Comparison of ENCODE assay signal across 19 cellular contexts in genomic region chr20:4220352-4220751, GRCh38. TPM values are rescaled to one million over a fixed set of nuclear protein-coding genes. Genes with fewer than 3 reads are reported as not detected.
DNase-seq lines count a peak whose midpoint lies in the region; ATAC-seq, FAIRE-seq and TF ChIP-seq lines count a peak whose summit lies in the region.
"Had no signal": no experiment of that assay in that cellular context is flagged by ENCODE, and none has a peak within 500 bp of the region (broad histone marks: within the 10 kb centered on the region; RNA-seq: fewer than 3 reads in every experiment).

No MANE protein-coding gene starts in this region.

- peaks cover 16% of the 10 kb centered on the region for H3K4me1 Mint-ChIP-seq in activated T-cell treated with anti-CD3 and anti-CD28 coated beads, Interleukin-2, amount 50 U/mL, for 72 hours (ENCODE audit: low read depth)
- peaks cover 13% of the 10 kb centered on the region for H3K4me1 Mint-ChIP-seq in activated T-helper 2 cell treated with anti-CD3 and anti-CD28 coated beads, Interferon-gamma antibody, Interleukin-2, Interleukin-4, amounts not matched to agents 10 μg/mL and 5 μg/mL and 100 μg/mL, durations not matched to agents 14 hours and 24 hours and 36 hours (ENCODE audit: low read depth)

- H3K27ac ChIP-seq in K562 (ENCODE audit: extremely low read depth, low read depth, low read length), result no peak overlapping the region
- H3K27ac ChIP-seq: 22Rv1, C4-2B, HL-60 had no signal

- H3K4me3 Mint-ChIP-seq in activated T-cell treated with anti-CD3 and anti-CD28 coated beads, Interleukin-2, amount 50 U/mL, for 72 hours, result peak overlapping the region in 1 of 2 donors; percentile 60
- H3K4me3 Mint-ChIP-seq in activated T-helper 2 cell treated with anti-CD3 and anti-CD28 coated beads, Interferon-gamma antibody, Interleukin-2, Interleukin-4, amounts not matched to agents 10 μg/mL and 5 μg/mL and 100 μg/mL, durations not matched to agents 14 hours and 24 hours and 36 hours (ENCODE audit: low read depth), result no peak overlapping the region
- H3K4me3 Mint-ChIP-seq: CD4-positive, alpha-beta T cell had no signal

- no peak overlapping the region for H2AFZ ChIP-seq in K562 (ENCODE audit: low read depth, low read length)

- peak overlapping the region; percentile 47 for H3K27ac Mint-ChIP-seq in activated T-cell treated with anti-CD3 and anti-CD28 coated beads, Interleukin-2, amount 50 U/mL, for 72 hours
- H3K27ac Mint-ChIP-seq in activated T-helper 2 cell treated with anti-CD3 and anti-CD28 coated beads, Interferon-gamma antibody, Interleukin-2, Interleukin-4, amounts not matched to agents 10 μg/mL and 5 μg/mL and 100 μg/mL, durations not matched to agents 14 hours and 24 hours and 36 hours, result no peak overlapping the region
- H3K27ac Mint-ChIP-seq: CD4-positive, alpha-beta T cell; IgD-negative memory B cell had no signal

- no peaks in the 10 kb centered on the region for H3K9me3 Mint-ChIP-seq in activated T-cell treated with anti-CD3 and anti-CD28 coated beads, Interleukin-2, amount 50 U/mL, for 72 hours
- H3K9me3 Mint-ChIP-seq in activated T-helper 2 cell treated with anti-CD3 and anti-CD28 coated beads, Interferon-gamma antibody, Interleukin-2, Interleukin-4, amounts not matched to agents 10 μg/mL and 5 μg/mL and 100 μg/mL, durations not matched to agents 14 hours and 24 hours and 36 hours, result no peaks in the 10 kb centered on the region
- H3K9me3 Mint-ChIP-seq: CD4-positive, alpha-beta T cell; IgD-negative memory B cell had no signal

- CTCF ChIA-PET in K562 (lab: Yijun Ruan, JAX; ENCODE audit: low intra/inter-chr PET ratio), result no interaction called here

- H3K36me3 Mint-ChIP-seq in activated T-cell treated with anti-CD3 and anti-CD28 coated beads, Interleukin-2, amount 50 U/mL, for 72 hours (ENCODE audit: insufficient read depth in 2 of 2), result no peaks in the 10 kb centered on the region
- no peaks in the 10 kb centered on the region for H3K36me3 Mint-ChIP-seq in activated T-helper 2 cell treated with anti-CD3 and anti-CD28 coated beads, Interferon-gamma antibody, Interleukin-2, Interleukin-4, amounts not matched to agents 10 μg/mL and 5 μg/mL and 100 μg/mL, durations not matched to agents 14 hours and 24 hours and 36 hours (ENCODE audit: low read depth)

- TSS peak; percentile 25 for BruUV-seq in K562 (replicated peaks; lab: Mats Ljungman, UMichigan)

- TF ChIP-seq EP300 in K562 (IDR thresholded peaks at IDR 0.05; ENCODE audit: low read length), result no peak

- FAIRE-seq in K562 (lab: Jason Lieb, UNC), result no peak
- FAIRE-seq: A549, GM12878, H1, HTR-8/SVneo had no signal

- no peak for TF ChIP-seq POLR2A in K562 (conservative IDR thresholded peaks at IDR 0.05)

- H3K4me3 ChIP-seq in H7 (ENCODE audit: insufficient read depth, low read depth, low read length) (no peak overlapping the region), K562 (no peak overlapping the region)
- H3K4me3 ChIP-seq: A549, GM12878, HAP-1 had no signal

- ATAC-seq in activated T-cell treated with anti-CD3 and anti-CD28 coated beads, Interleukin-2, amount 50 U/mL, for 72 hours (replicated peaks in 1 of 2), result no peak
- ATAC-seq in K562, result no peak
- ATAC-seq in GM19351 (IDR thresholded peaks at IDR 0.05; ENCODE audit: unreplicated experiment), result no peak

- H3K27me3 Mint-ChIP-seq in activated T-cell treated with anti-CD3 and anti-CD28 coated beads, Interleukin-2, amount 50 U/mL, for 72 hours (ENCODE audit: low read depth), result peaks cover 47% of the 10 kb centered on the region
- H3K27me3 Mint-ChIP-seq in activated T-helper 2 cell treated with anti-CD3 and anti-CD28 coated beads, Interferon-gamma antibody, Interleukin-2, Interleukin-4, amounts not matched to agents 10 μg/mL and 5 μg/mL and 100 μg/mL, durations not matched to agents 14 hours and 24 hours and 36 hours (ENCODE audit: low read depth), result peaks cover 30% of the 10 kb centered on the region

- H3K9ac ChIP-seq in K562 (ENCODE audit: insufficient read depth in 1 of 2, low read depth in 2 of 2, low read length in 2 of 2), result no peak overlapping the region

- in situ Hi-C loops in K562 (cut with MboI), result no loop called here

- H3K9me1 ChIP-seq in K562 (ENCODE audit: control insufficient read depth, insufficient read depth, low read length), result no peaks in the 10 kb centered on the region

- H3K36me3 ChIP-seq in H7 (replicated peaks; ENCODE audit: control insufficient read depth, insufficient read depth, low read length), result no peaks in the 10 kb centered on the region
- H3K36me3 ChIP-seq in K562 (ENCODE audit: control insufficient read depth, insufficient read depth, low read length), result no peaks in the 10 kb centered on the region
- H3K36me3 ChIP-seq: HAP-1 had no signal

- peaks cover 17 to 25% of the 10 kb centered on the region in 2 experiments; a peak in 4 of 5 replicates for H3K4me1 ChIP-seq in K562 (replicated peaks in 1 of 2; ENCODE audit: control insufficient read depth in 2 of 2, insufficient read depth in 2 of 2, low read length in 2 of 2)

- H3K27me3 ChIP-seq in H7 (ENCODE audit: control insufficient read depth, insufficient read depth, low read length) (peaks cover 9% of the 10 kb centered on the region; the same call in 1 of the 2 replicates), K562 (ENCODE audit: control insufficient read depth in 2 of 2, insufficient read depth in 2 of 2, low read length in 2 of 2) (no peaks in the 10 kb centered on the region)

- no peak for TF ChIP-seq CTCF in K562 (IDR thresholded peaks at IDR 0.05 in 2 of 3, conservative IDR thresholded peaks at IDR 0.05 in 1 of 3; ENCODE audit: insufficient read depth in 2 of 3, low read depth in 1 of 3, low read length in 3 of 3)

- TF ChIP-seq RAD21 in K562 (CRISPR knock-in tag; conservative IDR thresholded peaks at IDR 0.05 in 1 of 2, IDR thresholded peaks at IDR 0.05 in 1 of 2), result no peak

- H4K20me1 ChIP-seq in K562 (replicated peaks; ENCODE audit: control insufficient read depth, insufficient read depth, low read length), result no peaks in the 10 kb centered on the region

- DNase-seq in activated T-cell treated with anti-CD3 and anti-CD28 coated beads, Interleukin-2, amount 50 U/mL, for 72 hours, result no peak
- DNase-seq in activated T-cell treated with anti-CD3 and anti-CD28 coated beads for 4 hours (no peak), H7 (peak; percentile 8), K562 (ENCODE audit: extremely low read depth in 1 of 4, low spot score in 3 of 4) (no peak), glomerular visceral epithelial cell (ENCODE audit: extremely low spot score) (no peak)
- DNase-seq in activated T-helper 2 cell treated with anti-CD3 and anti-CD28 coated beads, Interferon-gamma antibody, Interleukin-2, Interleukin-4, amounts not matched to agents 10 μg/mL and 5 μg/mL and 100 μg/mL, durations not matched to agents 14 hours and 24 hours and 36 hours (ENCODE audit: low spot score), result no peak
- DNase-seq: CD4-positive, alpha-beta T cell; DND-41 had no signal

- H3K9me3 ChIP-seq in K562 (replicated peaks; ENCODE audit: control insufficient read depth, insufficient read depth, low read depth, low read length), result no peaks in the 10 kb centered on the region
- H3K9me3 ChIP-seq: A549, HAP-1 had no signal

- peaks cover 4% of the 10 kb centered on the region; the same call in 1 of the 3 replicates for H3K79me2 ChIP-seq in K562 (ENCODE audit: control insufficient read depth, insufficient read depth, low read length)

- POLR2A ChIA-PET in K562 (lab: Yijun Ruan, JAX), result interaction anchor here (0.6 to 1.4 kb wide), 2 partner anchors 9 to 20 kb away, joined by 3 to 5 read pairs; no protein-coding TSS in a partner anchor

- intact Hi-C loops in K562 (cut with micrococcal nuclease), result no loop called here
- intact Hi-C loops in activated T-helper 2 cell treated with anti-CD3 and anti-CD28 coated beads, Interferon-gamma antibody, Interleukin-2, Interleukin-4, amounts not matched to agents 10 μg/mL and 5 μg/mL and 100 μg/mL, durations not matched to agents 14 hours and 24 hours and 36 hours (cut with micrococcal nuclease), result no loop called here

- no peak overlapping the region for H3K4me2 ChIP-seq in K562 (ENCODE audit: insufficient read depth, low read length)

- 66% methylated on average over 4 of the region's 4 CpGs for WGBS in K562 (ENCODE audit: insufficient coverage, low coverage, missing lambda C conversion rate)

RNA-seq across cellular contexts. Expression of gene ADRA1D, which starts 28.7 kb away (rescaled TPM):
- not detected for total RNA-seq in activated T-cell treated with anti-CD3 and anti-CD28 coated beads, Interleukin-2, amount 50 U/mL, for 72 hours
- total RNA-seq in H7 (2014; rRNA removed; shearing (Covaris generic)), result 0.17 TPM in 1 of 2 replicates, not detected in the other
- total RNA-seq in K562 (2011; cell fraction: chromatin; rRNA removed; ENCODE audit: low replicate concordance), result 0.21 TPM in 1 of 2 replicates, not detected in the other
- 0.13 and 0.17 TPM in 2 replicates for total RNA-seq in K562 (2011; cell fraction: nucleolus; rRNA removed)
- 0.15 TPM in 1 of 2 replicates, not detected in the other for total RNA-seq in K562 (2011; cell fraction: nucleoplasm; rRNA removed)
- total RNA-seq in K562 (2014; rRNA removed) (0.14 and 0.57 TPM in 2 replicates), K562 (2014; rRNA removed; fragmentation: Illumina TruSeq; extraction: Trizol) (0.10 TPM in 1 of 2 replicates, not detected in the other), K562 (2015; rRNA removed; fragmentation: Illumina TruSeq; extraction: Trizol) (not detected in 2 replicates), K562 (2021) (0.27 and 0.33 TPM in 2 replicates)
- polyA plus RNA-seq in K562 (2011; rRNA removed) (0.03 and 0.06 TPM in 2 replicates), K562 (2014; fragmentation: Illumina TruSeq; extraction: Trizol) (0.12 and 0.19 TPM in 2 replicates), K562 (2014; fragmentation: Nextera tagmentation; extraction: Ambion mirVana) (under 1 TPM in 1 of 2 experiments, not detected in 1; 0.01 TPM), K562 (2014; rRNA removed) (0.53 TPM in 1 of 2 replicates, not detected in the other)
- polyA plus RNA-seq in K562 (2011; cell fraction: cytosol; rRNA removed), result 0.04 and 0.58 TPM in 2 replicates
- polyA plus RNA-seq in K562 (2011; cell fraction: nucleus; rRNA removed), result 0.06 and 0.11 TPM in 2 replicates
- 0.17 and 0.66 TPM in 2 replicates for polyA plus RNA-seq in K562 (2012)
- polyA minus RNA-seq in K562 (2011; rRNA and poly(A)+ RNA removed), result 0.09 TPM in 1 of 2 replicates, not detected in the other
- 1.9 TPM in 1 of 2 replicates, not detected in the other for polyA minus RNA-seq in K562 (2011; cell fraction: cytosol; rRNA and poly(A)+ RNA removed)
- 0.11 and 0.40 TPM in 2 replicates for polyA minus RNA-seq in K562 (2011; cell fraction: nucleus; rRNA and poly(A)+ RNA removed)
- total RNA-seq in activated T-helper 2 cell treated with anti-CD3 and anti-CD28 coated beads, Interferon-gamma antibody, Interleukin-2, Interleukin-4, amounts not matched to agents 10 μg/mL and 5 μg/mL and 100 μg/mL, durations not matched to agents 14 hours and 24 hours and 36 hours, result not detected in 2 replicates
- total RNA-seq: CD4-positive, alpha-beta T cell; G401 had no signal
- polyA plus RNA-seq: IgD-negative memory B cell had no signal
